9 cellular contexts compared by ENCODE assay signal in the genomic region with DNA sequence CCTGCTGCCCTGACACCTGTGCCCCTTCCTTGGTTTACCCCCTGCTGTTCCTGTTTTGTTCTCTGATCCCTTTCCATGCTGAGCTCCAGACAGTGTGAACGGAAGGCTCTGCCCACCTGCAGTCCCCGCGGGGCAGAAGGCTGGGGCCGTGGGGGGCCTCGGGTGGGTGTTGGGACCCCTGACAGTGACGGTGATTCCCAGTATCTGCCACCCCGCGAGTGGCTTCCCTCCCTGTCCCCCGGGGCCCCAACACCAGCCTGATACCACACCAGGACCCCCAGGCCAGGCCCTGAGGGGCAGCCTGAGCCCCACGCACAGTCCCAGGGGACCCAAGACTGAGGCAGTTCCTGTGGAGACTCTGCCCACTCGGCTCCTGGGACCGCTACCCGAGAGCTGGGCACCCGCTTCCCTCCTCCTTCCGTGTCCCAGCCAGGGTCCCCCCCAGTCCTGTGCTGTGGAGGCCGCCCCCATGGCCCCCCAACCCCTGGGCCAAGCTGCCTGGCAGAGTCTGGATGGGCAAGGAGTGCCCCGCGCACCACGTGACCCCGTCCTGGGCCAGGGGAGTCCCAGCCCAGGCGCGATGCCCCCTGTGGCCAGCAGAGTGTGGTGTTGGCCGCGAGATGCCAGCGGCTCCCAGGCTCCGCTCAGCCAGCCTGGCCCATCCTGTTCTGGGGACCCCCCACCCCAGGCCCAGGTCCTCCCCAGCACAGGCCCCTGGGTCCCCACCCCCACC. TPM values are rescaled to one million over a fixed set of nuclear protein-coding genes. Genes with fewer than 3 reads are reported as not detected.
A peak's percentile ranks its signal among the peaks of the same experiment; 100 is the strongest.
DNase-seq lines count a peak whose midpoint lies in the region; ATAC-seq and TF ChIP-seq lines count a peak whose summit lies in the region.
"Had no signal": no experiment of that assay in that cellular context is flagged by ENCODE, and none has a peak within 500 bp of the region (broad histone marks: within the 10 kb centered on the region; RNA-seq: fewer than 3 reads in every experiment).

No MANE protein-coding gene starts in this region.

- H3K9me3 Mint-ChIP-seq in activated naive CD8-positive, alpha-beta T cell treated with anti-CD3 and anti-CD28 coated beads, Interleukin-2, amount 10 ng/mL, durations not matched to agents 7 days and 5 days = no peaks in the 10 kb centered on the region

- no peak overlapping the region for H3K9ac ChIP-seq in BLaER1
- H3K9ac ChIP-seq in GM23248 = no peak overlapping the region

- H3K36me3 ChIP-seq in BLaER1 (no peaks in the 10 kb centered on the region), GM23248 (ENCODE audit: low read depth) (no peaks in the 10 kb centered on the region), Peyer's patch (no peaks in the 10 kb centered on the region), heart left ventricle (no peaks in the 10 kb centered on the region)
- H3K36me3 ChIP-seq: neutrophil had no signal

- H2AFZ ChIP-seq in GM23248 = no peak overlapping the region

- H3K4me2 ChIP-seq in BLaER1 (peak overlapping the region; percentile 85), GM23248 (ENCODE audit: unreplicated experiment) (no peak overlapping the region)

- H3K9me2 ChIP-seq in GM23248 (ENCODE audit: insufficient read depth) = no peaks in the 10 kb centered on the region

- TF ChIP-seq POLR2A in Peyer's patch (IDR thresholded peaks at IDR 0.05) (no peak), heart left ventricle (IDR thresholded peaks at IDR 0.05) (no peak)

- H3K27me3 ChIP-seq in BLaER1 (peaks cover 65% of the 10 kb centered on the region), GM23248 (replicated peaks; ENCODE audit: insufficient read depth) (peaks cover 32% of the 10 kb centered on the region), Peyer's patch (peaks cover 0 to 8% of the 10 kb centered on the region in 2 donors), heart left ventricle (peaks cover 13 to 75% (median 30%) of the 10 kb centered on the region in 9 donors)

- H3K79me2 ChIP-seq in GM23248 (ENCODE audit: insufficient read depth) = no peaks in the 10 kb centered on the region

- in situ Hi-C loops in GM23248 (cut with MboI) = no loop called here

- peaks cover 2% of the 10 kb centered on the region for H3K27me3 Mint-ChIP-seq in activated naive CD8-positive, alpha-beta T cell treated with anti-CD3 and anti-CD28 coated beads, Interleukin-2, amount 10 ng/mL, durations not matched to agents 7 days and 5 days

- no peaks in the 10 kb centered on the region for H3K36me3 Mint-ChIP-seq in activated naive CD8-positive, alpha-beta T cell treated with anti-CD3 and anti-CD28 coated beads, Interleukin-2, amount 10 ng/mL, durations not matched to agents 7 days and 5 days

- H4K20me1 ChIP-seq in BLaER1 (peaks cover 68% of the 10 kb centered on the region), GM23248 (ENCODE audit: insufficient read depth) (no peaks in the 10 kb centered on the region)

- intact Hi-C loops in heart left ventricle (cut with DNase I) (loop anchor here in 6 of 10 donors (1.0 to 2.0 kb wide), 3 partner anchors 87 to 89 kb away; no protein-coding TSS in a partner anchor), posterior vena cava (cut with DNase I) (loop anchor here (2.0 kb wide), 1 partner anchor 89 kb away; no protein-coding TSS in a partner anchor)

- no peak overlapping the region for H3K4me3 ChIP-seq in BLaER1
- H3K4me3 ChIP-seq in GM23248 = no peak overlapping the region
- no peak overlapping the region for H3K4me3 ChIP-seq in Peyer's patch
- H3K4me3 ChIP-seq in heart left ventricle = no peak overlapping the region

- no peak overlapping the region for H3K4me3 Mint-ChIP-seq in activated naive CD8-positive, alpha-beta T cell treated with anti-CD3 and anti-CD28 coated beads, Interleukin-2, amount 10 ng/mL, durations not matched to agents 7 days and 5 days

- H3K27ac ChIP-seq in BLaER1 (no peak overlapping the region), GM23248 (no peak overlapping the region), Peyer's patch (no peak overlapping the region), heart left ventricle (no peak overlapping the region)
- H3K27ac ChIP-seq: neutrophil had no signal

- no peak overlapping the region for H3K27ac Mint-ChIP-seq in activated naive CD8-positive, alpha-beta T cell treated with anti-CD3 and anti-CD28 coated beads, Interleukin-2, amount 10 ng/mL, durations not matched to agents 7 days and 5 days

- POLR2A ChIA-PET in activated naive CD8-positive, alpha-beta T cell treated with anti-CD3 and anti-CD28 coated beads, Interleukin-2, amount 10 ng/mL, durations not matched to agents 7 days and 5 days (lab: Charles Lee) = no interaction called here

- H3K4me1 ChIP-seq in BLaER1 = peaks cover 55% of the 10 kb centered on the region
- H3K4me1 ChIP-seq in GM23248 (ENCODE audit: insufficient read depth) = no peaks in the 10 kb centered on the region
- H3K4me1 ChIP-seq in Peyer's patch = peaks cover 0 to 14% (median 6%) of the 10 kb centered on the region in 4 donors
- H3K4me1 ChIP-seq in heart left ventricle = peaks cover 0 to 8% (median 5%) of the 10 kb centered on the region in 12 donors

- H3K4me1 Mint-ChIP-seq in activated naive CD8-positive, alpha-beta T cell treated with anti-CD3 and anti-CD28 coated beads, Interleukin-2, amount 10 ng/mL, durations not matched to agents 7 days and 5 days = no peaks in the 10 kb centered on the region

- peak; percentile 33 to 71 (median 58) for TF ChIP-seq CTCF in Peyer's patch (IDR thresholded peaks at IDR 0.05)
- peak; percentile 49 to 88 (median 70) for TF ChIP-seq CTCF in heart left ventricle (IDR thresholded peaks at IDR 0.05)

- DNase-seq in GM23248 (peak; percentile 81), Peyer's patch (peak; percentile 20 to 77 (median 58)), heart left ventricle (peak; percentile 50 to 80 (median 67)), retina (peak; percentile 85), posterior vena cava (ENCODE audit: low spot score) (no peak)
- peak; percentile 48 for DNase-seq in activated naive CD8-positive, alpha-beta T cell treated with anti-CD3 and anti-CD28 coated beads, Interleukin-2, amount 10 ng/mL, durations not matched to agents 7 days and 5 days

- no peaks in the 10 kb centered on the region for H3F3A ChIP-seq in GM23248 (ENCODE audit: insufficient read depth)

- 8 to 16% methylated on average over 4 to 25 of the region's 26 CpGs for WGBS in GM23248 (ENCODE audit: low coverage in 1 of 2, low lambda C conversion rate in 2 of 2, missing lambda C conversion rate in 2 of 2), 2 experiments
- WGBS in heart left ventricle, 4 donors = 27 to 48% (median 34%) methylated on average over 13 to 26 of the region's 26 CpGs

- ATAC-seq in activated naive CD8-positive, alpha-beta T cell treated with anti-CD3 and anti-CD28 coated beads, Interleukin-2, amount 10 ng/mL, durations not matched to agents 7 days and 5 days (ENCODE audit: low read depth) = peak; percentile 21
- ATAC-seq in heart left ventricle (peak; percentile 60 to 83 (median 75)), HG03039 (IDR thresholded peaks at IDR 0.05; ENCODE audit: unreplicated experiment) (no peak)

- no peaks in the 10 kb centered on the region for H3K9me3 ChIP-seq in BLaER1
- H3K9me3 ChIP-seq in GM23248 (ENCODE audit: low read depth) = no peaks in the 10 kb centered on the region
- no peaks in the 10 kb centered on the region for H3K9me3 ChIP-seq in Peyer's patch
- H3K9me3 ChIP-seq in heart left ventricle = no peaks in the 10 kb centered on the region
- H3K9me3 ChIP-seq: neutrophil had no signal

RNA-seq across cellular contexts. Expression of gene C1QTNF8, which starts 10.0 kb away (rescaled TPM):
- not detected in 2 replicates for total RNA-seq in GM23248 (2014; rRNA removed; shearing (Covaris generic))
- not detected in 2 replicates for polyA plus RNA-seq in GM23248 (2016; fragmentation: Nextera tagmentation; extraction: Ambion mirVana)
- not detected for total RNA-seq in Peyer's patch
- not detected for total RNA-seq in activated naive CD8-positive, alpha-beta T cell treated with anti-CD3 and anti-CD28 coated beads, Interleukin-2, amount 10 ng/mL, durations not matched to agents 7 days and 5 days
- not detected for total RNA-seq in heart left ventricle
- not detected for polyA plus RNA-seq in heart left ventricle
- total RNA-seq in posterior vena cava = not detected

RNA-seq across cellular contexts. Expression of gene SSTR5, which starts 33.5 kb away (rescaled TPM):
- total RNA-seq in GM23248 (2014; rRNA removed; shearing (Covaris generic)) = not detected in 2 replicates
- not detected in 2 replicates for polyA plus RNA-seq in GM23248 (2016; fragmentation: Nextera tagmentation; extraction: Ambion mirVana)
- 1 to 10 TPM in 2 of 4 donors, not detected in 2; 1.5 to 2.1 TPM for total RNA-seq in Peyer's patch
- not detected for total RNA-seq in activated naive CD8-positive, alpha-beta T cell treated with anti-CD3 and anti-CD28 coated beads, Interleukin-2, amount 10 ng/mL, durations not matched to agents 7 days and 5 days
- 10 to 100 TPM in 3 of 9 donors, 1 to 10 TPM in 5, under 1 TPM in 1; 0.39 to 20.1 (median 6.5) TPM for total RNA-seq in heart left ventricle
- polyA plus RNA-seq in heart left ventricle = 1 to 10 TPM in 1 of 2 donors, under 1 TPM in 1; 0.22 to 1.3 TPM
- total RNA-seq in posterior vena cava = not detected

RNA-seq across cellular contexts. Expression of gene CACNA1H, which starts 46.9 kb away (rescaled TPM):
- total RNA-seq in GM23248 (2014; rRNA removed; shearing (Covaris generic)) = 0.11 TPM in 1 of 2 replicates, not detected in the other
- not detected in 2 replicates for polyA plus RNA-seq in GM23248 (2016; fragmentation: Nextera tagmentation; extraction: Ambion mirVana)
- total RNA-seq in Peyer's patch = 10 to 100 TPM in 2 of 4 donors, 1 to 10 TPM in 2; 4.0 to 28.9 (median 9.7) TPM
- 1 to 10 TPM; 2.0 to 2.9 TPM for total RNA-seq in activated naive CD8-positive, alpha-beta T cell treated with anti-CD3 and anti-CD28 coated beads, Interleukin-2, amount 10 ng/mL, durations not matched to agents 7 days and 5 days
- total RNA-seq in heart left ventricle = 10 to 100 TPM in 2 of 9 donors, 1 to 10 TPM in 7; 1.6 to 14.6 (median 2.6) TPM
- polyA plus RNA-seq in heart left ventricle = 1 to 10 TPM; 5.3 to 6.2 TPM
- 10 to 100 TPM; 67.3 to 79.2 TPM for total RNA-seq in posterior vena cava
